ENCODE assay signal across 8 cellular contexts in the genomic region with DNA sequence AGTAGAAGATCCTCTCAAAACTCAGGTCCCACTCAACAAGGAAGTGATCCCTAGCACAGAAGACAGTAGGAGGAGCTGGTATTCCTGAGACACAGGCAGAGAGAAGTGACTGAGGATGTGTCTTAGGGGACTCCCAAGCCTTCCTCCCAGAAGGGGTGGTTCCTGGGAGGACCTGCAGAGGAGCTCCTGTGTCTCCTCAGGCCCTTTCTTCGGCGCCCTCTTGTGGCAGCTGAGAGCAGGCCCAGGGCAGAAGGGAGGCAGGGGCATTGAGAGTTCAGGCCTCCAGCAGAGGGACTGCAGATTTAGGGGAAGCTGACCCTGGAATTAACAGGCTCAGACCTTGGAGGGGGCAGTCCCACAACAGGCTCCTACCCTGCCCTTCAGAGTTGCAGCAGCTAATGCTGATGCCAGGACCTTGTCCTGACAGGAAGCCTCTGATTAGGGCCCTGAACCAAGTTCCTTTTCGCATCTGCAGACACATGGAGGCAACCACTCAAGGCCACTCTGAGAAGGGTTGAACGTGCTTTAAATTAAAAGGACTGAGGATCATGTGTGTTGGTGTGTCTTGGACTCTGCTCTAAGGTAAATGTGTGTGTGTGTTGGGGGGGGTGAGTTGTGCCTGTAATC.
DNase-seq lines count a peak whose midpoint lies in the region; ATAC-seq, FAIRE-seq and TF ChIP-seq lines count a peak whose summit lies in the region.
"Not testable (repeated sequence)": the region's sequence is repeated elsewhere in the genome, so short reads cannot be mapped to it uniquely, and the experiment has no call there.

No MANE protein-coding gene starts in this region.

- not testable (repeated sequence) for H3K79me2 ChIP-seq in KMS-11 (ENCODE audit: insufficient read depth, low read depth)

- not testable (repeated sequence) for DNase-seq in AG04449 (ENCODE audit: low read depth, low spot score)
- peak; percentile 51 for DNase-seq in HFFc6
- DNase-seq in RCC 7860 (ENCODE audit: low spot score): peak; percentile 17
- DNase-seq in activated T-cell treated with anti-CD3 and anti-CD28 coated beads, Interleukin-2, amount 50 U/mL, for 72 hours: peak; percentile 58
- DNase-seq in erythroblast (lab: John Stamatoyannopoulos, UW): peak; percentile 72 to 75
- DNase-seq in myocyte (ENCODE audit: low read depth): peak; percentile 63

- ATAC-seq in GM18505 (IDR thresholded peaks at IDR 0.05; ENCODE audit: unreplicated experiment): peak; percentile 43
- ATAC-seq in activated T-cell treated with anti-CD3 and anti-CD28 coated beads, Interleukin-2, amount 50 U/mL, for 72 hours (replicated peaks in 1 of 2): peak; percentile 35 to 51

- peak overlapping the region; percentile 50 for H3K4me2 ChIP-seq in KMS-11

- not testable (repeated sequence) for TF ChIP-seq POLR2A in GM18505 (IDR thresholded peaks at IDR 0.05; ENCODE audit: borderline replicate concordance, extremely low read depth, insufficient read depth, insufficient read length); erythroblast (IDR thresholded peaks at IDR 0.05; ENCODE audit: low read length)

- H3K27ac Mint-ChIP-seq in HFFc6: not testable (repeated sequence)
- H3K27ac Mint-ChIP-seq in activated T-cell treated with anti-CD3 and anti-CD28 coated beads, Interleukin-2, amount 50 U/mL, for 72 hours: peak overlapping the region; percentile 97

- H2AFZ ChIP-seq in KMS-11 (ENCODE audit: low read depth): not testable (repeated sequence)

- POLR2A ChIA-PET in AG04449 (lab: Yijun Ruan, JAX): not testable (repeated sequence)

- peak overlapping the region; percentile 54 for H3K27ac ChIP-seq in KMS-11

- not testable (repeated sequence) for H3K4me3 ChIP-seq in AG04449 (ENCODE audit: low read depth, low read length); KMS-11 (IDR thresholded peaks at IDR 0.05; ENCODE audit: insufficient read depth, low read depth, low read length)

- not testable (repeated sequence) for H3K36me3 ChIP-seq in KMS-11 (ENCODE audit: insufficient read depth)

- H3K27me3 Mint-ChIP-seq in HFFc6 (ENCODE audit: insufficient read depth); activated T-cell treated with anti-CD3 and anti-CD28 coated beads, Interleukin-2, amount 50 U/mL, for 72 hours (ENCODE audit: low read depth): not testable (repeated sequence)

- TF ChIP-seq CTCF in AG04449 (IDR thresholded peaks at IDR 0.05; ENCODE audit: insufficient read depth, low read length, missing control alignments): peak; percentile 82
- TF ChIP-seq CTCF in HFFc6 (IDR thresholded peaks at IDR 0.05): peak; percentile 79
- TF ChIP-seq CTCF in KMS-11 (conservative IDR thresholded peaks at IDR 0.05; ENCODE audit: low read depth, low read length): peak; percentile 36; the same call in 1 of the 2 replicates

- H3K4me1 Mint-ChIP-seq in HFFc6 (ENCODE audit: low read depth): peaks cover 16% of the 10 kb centered on the region
- H3K4me1 Mint-ChIP-seq in activated T-cell treated with anti-CD3 and anti-CD28 coated beads, Interleukin-2, amount 50 U/mL, for 72 hours (ENCODE audit: low read depth): peaks cover 60% of the 10 kb centered on the region

- not testable (repeated sequence) for H3K36me3 Mint-ChIP-seq in HFFc6 (ENCODE audit: low read depth); activated T-cell treated with anti-CD3 and anti-CD28 coated beads, Interleukin-2, amount 50 U/mL, for 72 hours (ENCODE audit: insufficient read depth in 2 of 2)

- H3K9me3 Mint-ChIP-seq in HFFc6; activated T-cell treated with anti-CD3 and anti-CD28 coated beads, Interleukin-2, amount 50 U/mL, for 72 hours: not testable (repeated sequence)

- H3K9ac ChIP-seq in KMS-11: not testable (repeated sequence)

- FAIRE-seq in RCC 7860 (lab: Jason Lieb, UNC): not testable (repeated sequence)

- peaks cover 59% of the 10 kb centered on the region for H3K4me1 ChIP-seq in KMS-11 (ENCODE audit: low read depth, poor library complexity, severe bottlenecking)

- CTCF ChIA-PET in AG04449 (lab: Yijun Ruan, JAX): interaction anchor here (0.5 to 3.7 kb wide), 31 partner anchors 8 to 449 kb away, joined by 3 to 58 read pairs (median 4); no protein-coding TSS in a partner anchor

- not testable (repeated sequence) for H4K20me1 ChIP-seq in KMS-11 (ENCODE audit: insufficient read depth)

- H3K4me3 Mint-ChIP-seq in HFFc6: not testable (repeated sequence)
- peak overlapping the region; percentile 71 to 80 for H3K4me3 Mint-ChIP-seq in activated T-cell treated with anti-CD3 and anti-CD28 coated beads, Interleukin-2, amount 50 U/mL, for 72 hours

- not testable (repeated sequence) for H3K27me3 ChIP-seq in KMS-11 (ENCODE audit: insufficient read depth, low read depth)
